19 cellular contexts compared by ENCODE assay signal in genomic region chr3:4060064-4060463, GRCh38.
DNase-seq lines count a peak whose midpoint lies in the region; ATAC-seq and TF ChIP-seq lines count a peak whose summit lies in the region.
"Had no signal": no experiment of that assay in that cellular context is flagged by ENCODE, and none has a peak within 500 bp of the region (broad histone marks: within the 10 kb centered on the region; RNA-seq: fewer than 3 reads in every experiment).

No MANE protein-coding gene starts in this region.

- H3K4me2 ChIP-seq in PC-9 = no peak overlapping the region
- no peak overlapping the region for H3K4me2 ChIP-seq in neural progenitor cell
- H3K4me2 ChIP-seq: KMS-11 had no signal

- H3K9me3 ChIP-seq in PC-9 (ENCODE audit: insufficient read depth, low read depth) (no peaks in the 10 kb centered on the region), neural progenitor cell (ENCODE audit: low read depth) (no peaks in the 10 kb centered on the region)
- H3K9me3 ChIP-seq: BE2C, esophagus muscularis mucosa, heart left ventricle, stomach had no signal

- H3K9ac ChIP-seq in neural progenitor cell = no peak overlapping the region
- H3K9ac ChIP-seq: KMS-11 had no signal

- H3K27ac ChIP-seq in PC-9 (no peak overlapping the region), neural progenitor cell (no peak overlapping the region)
- H3K27ac ChIP-seq: coronary artery, esophagus muscularis mucosa, heart left ventricle, KMS-11, SK-N-MC, stomach had no signal

- H3K4me3 ChIP-seq in PC-9 = no peak overlapping the region
- H3K4me3 ChIP-seq in epithelial cell of esophagus (ENCODE audit: low read length) = no peak overlapping the region
- H3K4me3 ChIP-seq in neural progenitor cell = no peak overlapping the region
- H3K4me3 ChIP-seq: coronary artery, esophagus muscularis mucosa, heart left ventricle, SK-N-MC, stomach had no signal

- TF ChIP-seq CTCF in PC-9 (conservative IDR thresholded peaks at IDR 0.05) = no peak
- TF ChIP-seq CTCF in epithelial cell of esophagus (IDR thresholded peaks at IDR 0.05; ENCODE audit: insufficient read depth, low read depth, low read length, missing control alignments) = no peak
- no peak for TF ChIP-seq CTCF in neural progenitor cell (IDR thresholded peaks at IDR 0.05)

- BruUV-seq in PC-9 (replicated peaks; lab: Mats Ljungman, UMichigan) = no TSS peak

- H3K79me2 ChIP-seq in PC-9 (ENCODE audit: low read depth) = no peaks in the 10 kb centered on the region
- H3K79me2 ChIP-seq in neural progenitor cell (ENCODE audit: low read depth) = no peaks in the 10 kb centered on the region

- no peaks in the 10 kb centered on the region for H3K9me2 ChIP-seq in PC-9 (ENCODE audit: insufficient read depth)

- DNase-seq in H4 (ENCODE audit: low spot score) (peak; percentile 30), PC-9 (peak; percentile 20 to 44), epithelial cell of esophagus (ENCODE audit: low read depth) (peak; percentile 24), neural progenitor cell (ENCODE audit: low spot score) (peak; percentile 43), NCI-H2171 treated with DMSO at 0.1 percent for 48 hours (lab: John Stamatoyannopoulos, UW) (no peak), HUDEP-2 (lab: John Stamatoyannopoulos, UW; ENCODE audit: unreplicated experiment in 76 of 76) (no peak)
- DNase-seq in stimulated activated naive CD8-positive, alpha-beta T cell treated with anti-CD3 and anti-CD28 coated beads, Interleukin-15, Interleukin-2, amounts not matched to agents 100 U/mL and 50 U/mL, for 24 hours = no peak
- DNase-seq: activated CD4-positive, alpha-beta memory T cell treated with anti-CD3 and anti-CD28 coated beads for 36 hours; amygdala; BE2C; heart left ventricle; NCI-H1436 treated with DMSO at 0.1 percent for 48 hours; NCI-H446; stomach had no signal

- no peaks in the 10 kb centered on the region for H3K27me3 Mint-ChIP-seq in neural progenitor cell (ENCODE audit: insufficient read depth, low read depth)
- H3K27me3 Mint-ChIP-seq: activated CD4-positive, alpha-beta memory T cell treated with anti-CD3 and anti-CD28 coated beads for 36 hours had no signal

- H3K9me3 Mint-ChIP-seq in neural progenitor cell = no peaks in the 10 kb centered on the region
- H3K9me3 Mint-ChIP-seq: activated CD4-positive, alpha-beta memory T cell treated with anti-CD3 and anti-CD28 coated beads for 36 hours had no signal

- ATAC-seq in stimulated activated naive CD8-positive, alpha-beta T cell treated with anti-CD3 and anti-CD28 coated beads, Interleukin-15, Interleukin-2, amounts not matched to agents 100 U/mL and 50 U/mL, for 24 hours = no peak
- ATAC-seq in GM19023 (IDR thresholded peaks at IDR 0.05; ENCODE audit: unreplicated experiment) = no peak

- POLR2A ChIA-PET in PC-9 (lab: Charles Lee; ENCODE audit: unreplicated experiment) = no interaction called here

- H3F3A ChIP-seq in PC-9 (ENCODE audit: insufficient read depth, low read depth) (no peaks in the 10 kb centered on the region), neural progenitor cell (ENCODE audit: low read depth) (no peaks in the 10 kb centered on the region)

- H3K36me3 Mint-ChIP-seq in neural progenitor cell = no peaks in the 10 kb centered on the region
- H3K36me3 Mint-ChIP-seq: activated CD4-positive, alpha-beta memory T cell treated with anti-CD3 and anti-CD28 coated beads for 36 hours had no signal

- no peaks in the 10 kb centered on the region for H3K36me3 ChIP-seq in PC-9 (ENCODE audit: low read depth)
- no peaks in the 10 kb centered on the region for H3K36me3 ChIP-seq in neural progenitor cell
- H3K36me3 ChIP-seq: BE2C, esophagus muscularis mucosa, heart left ventricle, stomach had no signal

- CTCF ChIA-PET in PC-9 (lab: Charles Lee) = no interaction called here

- no peak overlapping the region for H2AFZ ChIP-seq in PC-9
- H2AFZ ChIP-seq in neural progenitor cell (replicated peaks) = no peak overlapping the region

- intact Hi-C loops in PC-9 (cut with micrococcal nuclease; ENCODE audit: unreplicated experiment) = no loop called here

- no peak overlapping the region for H3K4me3 Mint-ChIP-seq in neural progenitor cell
- H3K4me3 Mint-ChIP-seq: activated CD4-positive, alpha-beta memory T cell treated with anti-CD3 and anti-CD28 coated beads for 36 hours had no signal

- H4K20me1 ChIP-seq in PC-9 (ENCODE audit: insufficient read depth) (no peaks in the 10 kb centered on the region), neural progenitor cell (ENCODE audit: low read depth) (no peaks in the 10 kb centered on the region)

- H3K4me1 ChIP-seq in PC-9 (replicated peaks; ENCODE audit: insufficient read depth) (no peaks in the 10 kb centered on the region), neural progenitor cell (peaks cover 14% of the 10 kb centered on the region)
- H3K4me1 ChIP-seq: BE2C had no signal

- no peaks in the 10 kb centered on the region for H3K27me3 ChIP-seq in PC-9 (ENCODE audit: insufficient read depth, low read depth)
- no peaks in the 10 kb centered on the region for H3K27me3 ChIP-seq in neural progenitor cell
- H3K27me3 ChIP-seq: BE2C, esophagus muscularis mucosa, heart left ventricle, stomach had no signal

- H3K4me1 Mint-ChIP-seq in neural progenitor cell = peaks cover 4% of the 10 kb centered on the region

- H3K27ac Mint-ChIP-seq in neural progenitor cell = no peak overlapping the region
- H3K27ac Mint-ChIP-seq: activated CD4-positive, alpha-beta memory T cell treated with anti-CD3 and anti-CD28 coated beads for 36 hours had no signal

Comparison
In these comparisons a context has a peak if more than half of its experiments do, and no peak if none do; other contexts are left out.
1. DNase-seq: peak in H4 (single experiment), PC-9 (2 of 2), epithelial cell of esophagus (single experiment) and neural progenitor cell (single experiment); none in stimulated activated naive CD8-positive, alpha-beta T cell treated with anti-CD3 and anti-CD28 coated beads, Interleukin-15, Interleukin-2, amounts not matched to agents 100 U/mL and 50 U/mL, for 24 hours (single experiment), NCI-H2171 treated with DMSO at 0.1 percent for 48 hours (single experiment) and HUDEP-2 (0 of 76).